Comparison of ENCODE assay signal across 8 cellular contexts in genomic region chr3:110989446-110989845, GRCh38.
"Had no signal": no experiment of that assay in that cellular context is flagged by ENCODE, and none has a peak within 500 bp of the region (broad histone marks: within the 10 kb centered on the region; RNA-seq: fewer than 3 reads in every experiment).

No MANE protein-coding gene starts in this region.

- FAIRE-seq: HTR-8/SVneo had no signal

- DNase-seq: H7, HFFc6, KBM-7 had no signal

- H2AFZ ChIP-seq: GM23338 had no signal

- H3K9ac ChIP-seq: KMS-11 had no signal

- H3K27ac ChIP-seq: KMS-11 had no signal

- ATAC-seq: GM23338, HCT116 had no signal

- H3K36me3 ChIP-seq: HAP-1 had no signal

- H3K4me3 ChIP-seq: GM23338, HAP-1 had no signal

- H3K9me3 ChIP-seq: HAP-1 had no signal

- H3K4me1 ChIP-seq: HAP-1 had no signal

- H3K4me2 ChIP-seq: GM23338, KMS-11 had no signal
